25 cellular contexts compared by ENCODE assay signal in the genomic region with DNA sequence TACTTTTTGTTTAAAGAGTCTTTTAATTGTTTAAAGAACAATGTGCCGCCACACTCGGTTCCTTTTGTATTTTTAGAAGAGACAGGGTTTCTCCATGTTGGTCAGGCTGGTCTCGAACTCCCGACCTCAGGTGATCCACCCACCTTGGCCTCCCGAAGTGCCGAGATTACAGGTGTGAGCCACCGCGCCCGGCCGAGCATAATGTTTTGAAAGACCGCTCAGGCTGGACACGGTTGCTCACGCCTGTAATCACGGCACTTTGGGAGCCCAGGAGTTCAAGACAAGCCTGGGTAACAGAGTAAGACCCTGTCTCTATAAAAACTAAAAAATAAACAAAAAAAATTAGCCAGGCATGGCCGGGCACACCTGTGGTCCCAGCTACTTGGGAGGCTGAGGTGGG.
"Had no signal": no experiment of that assay in that cellular context is flagged by ENCODE, and none has a peak within 500 bp of the region (broad histone marks: within the 10 kb centered on the region; RNA-seq: fewer than 3 reads in every experiment).

No MANE protein-coding gene starts in this region.

- H3K27me3 ChIP-seq: colonic mucosa, gastrocnemius medialis, neural progenitor cell, testis, tibial artery, upper lobe of left lung had no signal

- H3K9me3 Mint-ChIP-seq: dendritic cell treated with granulocyte-macrophage colony-stimulating factor and Interleukin-4, amounts not matched to agents 40 ng/mL and 50 ng/mL, for 4 days; stimulated activated effector memory CD8-positive, alpha-beta T cell treated with anti-CD3 and anti-CD28 coated beads, Interleukin-12 subunit alpha, Interleukin-12 subunit beta, amount 100 ng/mL, for 72 hours had no signal

- H3K9me3 ChIP-seq: colonic mucosa, gastrocnemius medialis, psoas muscle, testis, tibial artery, upper lobe of left lung had no signal

- H3K4me1 ChIP-seq: colonic mucosa, gastrocnemius medialis, neural progenitor cell, testis, tibial artery, upper lobe of left lung had no signal

- H3K27ac ChIP-seq: colonic mucosa, epithelial cell of prostate, gastrocnemius medialis, neural progenitor cell, skin epidermis, testis, tibial artery, upper lobe of left lung had no signal

- H3K4me3 Mint-ChIP-seq: dendritic cell treated with granulocyte-macrophage colony-stimulating factor and Interleukin-4, amounts not matched to agents 40 ng/mL and 50 ng/mL, for 4 days; endodermal cell; naive thymus-derived CD4-positive, alpha-beta T cell; nephron; neural progenitor cell; stimulated activated effector memory CD8-positive, alpha-beta T cell treated with anti-CD3 and anti-CD28 coated beads, Interleukin-12 subunit alpha, Interleukin-12 subunit beta, amount 100 ng/mL, for 72 hours had no signal

- H3K27ac Mint-ChIP-seq: dendritic cell treated with granulocyte-macrophage colony-stimulating factor and Interleukin-4, amounts not matched to agents 40 ng/mL and 50 ng/mL, for 4 days; endodermal cell; nephron; neural progenitor cell had no signal

- H3K27me3 Mint-ChIP-seq: dendritic cell treated with granulocyte-macrophage colony-stimulating factor and Interleukin-4, amounts not matched to agents 40 ng/mL and 50 ng/mL, for 4 days; naive thymus-derived CD4-positive, alpha-beta T cell had no signal

- H3K36me3 ChIP-seq: neural progenitor cell had no signal

- H3K4me1 Mint-ChIP-seq: endodermal cell, nephron, neural progenitor cell had no signal

- DNase-seq: colonic mucosa; effector CD8-positive, alpha-beta T cell; endodermal cell; foreskin fibroblast; gastrocnemius medialis; left ventricle myocardium superior; midbrain; naive thymus-derived CD4-positive, alpha-beta T cell; psoas muscle; right cardiac atrium; stimulated activated CD4-positive, alpha-beta T cell treated with anti-CD3 and anti-CD28 coated beads, Interleukin-12 subunit alpha, Interleukin-12 subunit beta, amount 100 ng/mL, for 4 hours; stimulated activated CD4-positive, alpha-beta T cell treated with anti-CD3 and anti-CD28 coated beads, Interleukin-1b, Interleukin-23, amount 100 ng/mL, for 48 hours; stimulated activated CD4-positive, alpha-beta T cell treated with anti-CD3 and anti-CD28 coated beads, Interleukin-4, amount 100 ng/mL, for 1 hour; stimulated activated naive CD4-positive, alpha-beta T cell treated with Interleukin-2 at 50 U/mL for 16 hours; substantia nigra; testis; upper lobe of left lung had no signal

- ATAC-seq: gastrocnemius medialis; left ventricle myocardium superior; naive thymus-derived CD4-positive, alpha-beta T cell; right cardiac atrium had no signal

- H3K4me3 ChIP-seq: colonic mucosa, gastrocnemius medialis, lung, neural progenitor cell, psoas muscle, skin epidermis, testis, tibial artery, upper lobe of left lung had no signal
